1 cellular context compared by ENCODE assay signal in the genomic region with DNA sequence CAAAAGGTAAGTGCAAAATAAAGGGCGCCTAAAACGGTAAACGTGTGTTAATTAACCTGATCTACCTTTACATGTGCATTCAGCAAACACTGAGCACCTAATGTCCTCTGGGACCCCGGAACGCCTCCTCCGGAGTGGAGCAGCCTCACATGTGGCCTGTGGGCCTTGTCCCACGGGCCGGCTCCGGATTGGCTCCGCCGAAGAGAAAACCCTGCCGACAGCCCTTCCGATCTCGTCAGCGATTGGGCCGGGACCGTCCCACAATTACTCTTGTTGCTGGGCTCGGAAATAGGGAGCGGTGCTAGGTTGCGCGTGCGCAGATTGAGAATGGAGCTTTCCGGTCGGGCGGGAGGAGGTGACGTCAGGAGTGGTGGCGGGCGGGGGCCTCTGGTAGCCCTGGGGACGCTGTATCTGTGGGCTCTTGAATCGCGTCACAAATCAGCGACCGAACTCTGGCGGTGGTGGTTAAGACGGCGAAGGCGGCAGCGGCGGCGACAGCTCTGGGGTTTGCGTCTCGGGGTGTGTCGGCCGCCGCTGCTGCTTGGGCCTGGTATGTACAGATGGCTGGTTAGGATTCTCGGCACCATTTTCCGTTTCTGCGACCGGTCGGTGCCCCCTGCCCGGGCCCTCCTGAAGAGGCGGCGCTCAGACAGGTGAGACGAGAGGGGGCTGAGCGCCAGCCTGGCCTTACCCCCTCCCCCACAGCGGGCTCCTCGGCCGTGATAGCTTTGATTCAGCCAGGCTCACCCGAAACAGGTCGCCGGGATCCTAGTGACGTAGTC.
TF ChIP-seq lines count a peak whose summit lies in the region.

TSS of gene SENP2 (plus strand) at position 434 of the 782 bp plus-strand sequence. CDS start at position 553, 119 bp downstream.

TF ChIP-seq in K562, 482 proteins besides CTCF, POLR2A, EP300 and RAD21 (continued from another document and continues in another):
- TF ChIP-seq ZNF511 (CRISPR knock-in tag; IDR thresholded peaks at IDR 0.05): peak; percentile 65; the same call in 1 of the 2 replicates
- no peak for TF ChIP-seq ARNT (IDR thresholded peaks at IDR 0.05)
- TF ChIP-seq, protein P1, sequence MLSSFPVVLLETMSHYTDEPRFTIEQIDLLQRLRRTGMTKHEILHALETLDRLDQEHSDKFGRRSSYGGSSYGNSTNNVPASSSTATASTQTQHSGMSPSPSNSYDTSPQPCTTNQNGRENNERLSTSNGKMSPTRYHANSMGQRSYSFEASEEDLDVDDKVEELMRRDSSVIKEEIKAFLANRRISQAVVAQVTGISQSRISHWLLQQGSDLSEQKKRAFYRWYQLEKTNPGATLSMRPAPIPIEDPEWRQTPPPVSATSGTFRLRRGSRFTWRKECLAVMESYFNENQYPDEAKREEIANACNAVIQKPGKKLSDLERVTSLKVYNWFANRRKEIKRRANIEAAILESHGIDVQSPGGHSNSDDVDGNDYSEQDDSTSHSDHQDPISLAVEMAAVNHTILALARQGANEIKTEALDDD (IDR thresholded peaks at IDR 0.05): no peak
- no peak for TF ChIP-seq ZNF124 (CRISPR knock-in tag; IDR thresholded peaks at IDR 0.05)
- TF ChIP-seq ZC3H8 (IDR thresholded peaks at IDR 0.05): no peak
- TF ChIP-seq, protein P2, sequence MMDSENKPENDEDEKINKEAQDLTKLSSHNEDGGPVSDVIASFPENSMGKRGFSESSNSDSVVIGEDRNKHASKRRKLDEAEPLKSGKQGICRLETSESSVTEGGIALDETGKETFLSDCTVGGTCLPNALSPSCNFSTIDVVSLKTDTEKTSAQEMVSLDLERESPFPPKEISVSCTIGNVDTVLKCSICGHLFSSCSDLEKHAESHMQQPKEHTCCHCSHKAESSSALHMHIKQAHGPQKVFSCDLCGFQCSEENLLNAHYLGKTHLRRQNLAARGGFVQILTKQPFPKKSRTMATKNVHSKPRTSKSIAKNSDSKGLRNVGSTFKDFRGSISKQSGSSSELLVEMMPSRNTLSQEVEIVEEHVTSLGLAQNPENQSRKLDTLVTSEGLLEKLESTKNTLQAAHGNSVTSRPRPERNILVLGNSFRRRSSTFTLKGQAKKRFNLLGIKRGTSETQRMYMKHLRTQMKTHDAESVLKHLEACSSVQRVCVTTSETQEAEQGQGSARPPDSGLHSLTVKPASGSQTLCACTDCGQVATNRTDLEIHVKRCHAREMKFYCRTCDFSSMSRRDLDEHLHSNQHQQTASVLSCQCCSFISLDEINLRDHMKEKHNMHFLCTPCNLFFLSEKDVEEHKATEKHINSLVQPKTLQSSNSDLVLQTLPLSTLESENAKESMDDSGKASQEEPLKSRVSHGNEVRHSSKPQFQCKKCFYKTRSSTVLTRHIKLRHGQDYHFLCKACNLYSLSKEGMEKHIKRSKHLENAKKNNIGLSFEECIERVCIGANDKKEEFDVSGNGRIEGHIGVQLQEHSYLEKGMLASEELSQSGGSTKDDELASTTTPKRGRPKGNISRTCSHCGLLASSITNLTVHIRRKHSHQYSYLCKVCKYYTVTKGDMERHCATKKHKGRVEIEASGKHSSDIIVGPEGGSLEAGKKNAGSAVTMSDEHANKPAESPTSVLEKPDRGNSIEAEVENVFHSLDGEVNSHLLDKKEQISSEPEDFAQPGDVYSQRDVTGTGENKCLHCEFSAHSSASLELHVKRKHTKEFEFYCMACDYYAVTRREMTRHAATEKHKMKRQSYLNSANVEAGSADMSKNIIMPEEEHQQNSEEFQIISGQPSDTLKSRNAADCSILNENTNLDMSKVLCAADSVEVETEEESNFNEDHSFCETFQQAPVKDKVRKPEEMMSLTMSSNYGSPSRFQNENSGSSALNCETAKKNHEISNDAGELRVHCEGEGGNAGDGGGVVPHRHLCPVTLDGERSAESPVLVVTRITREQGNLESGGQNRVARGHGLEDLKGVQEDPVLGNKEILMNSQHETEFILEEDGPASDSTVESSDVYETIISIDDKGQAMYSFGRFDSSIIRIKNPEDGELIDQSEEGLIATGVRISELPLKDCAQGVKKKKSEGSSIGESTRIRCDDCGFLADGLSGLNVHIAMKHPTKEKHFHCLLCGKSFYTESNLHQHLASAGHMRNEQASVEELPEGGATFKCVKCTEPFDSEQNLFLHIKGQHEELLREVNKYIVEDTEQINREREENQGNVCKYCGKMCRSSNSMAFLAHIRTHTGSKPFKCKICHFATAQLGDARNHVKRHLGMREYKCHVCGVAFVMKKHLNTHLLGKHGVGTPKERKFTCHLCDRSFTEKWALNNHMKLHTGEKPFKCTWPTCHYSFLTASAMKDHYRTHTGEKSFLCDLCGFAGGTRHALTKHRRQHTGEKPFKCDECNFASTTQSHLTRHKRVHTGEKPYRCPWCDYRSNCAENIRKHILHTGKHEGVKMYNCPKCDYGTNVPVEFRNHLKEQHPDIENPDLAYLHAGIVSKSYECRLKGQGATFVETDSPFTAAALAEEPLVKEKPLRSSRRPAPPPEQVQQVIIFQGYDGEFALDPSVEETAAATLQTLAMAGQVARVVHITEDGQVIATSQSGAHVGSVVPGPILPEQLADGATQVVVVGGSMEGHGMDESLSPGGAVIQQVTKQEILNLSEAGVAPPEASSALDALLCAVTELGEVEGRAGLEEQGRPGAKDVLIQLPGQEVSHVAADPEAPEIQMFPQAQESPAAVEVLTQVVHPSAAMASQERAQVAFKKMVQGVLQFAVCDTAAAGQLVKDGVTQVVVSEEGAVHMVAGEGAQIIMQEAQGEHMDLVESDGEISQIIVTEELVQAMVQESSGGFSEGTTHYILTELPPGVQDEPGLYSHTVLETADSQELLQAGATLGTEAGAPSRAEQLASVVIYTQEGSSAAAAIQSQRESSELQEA (IDR thresholded peaks at IDR 0.05; ENCODE audit: low read depth): no peak
- no peak; the same call in 1 of the 2 replicates for TF ChIP-seq ZBTB1 (CRISPR knock-in tag; IDR thresholded peaks at IDR 0.05; ENCODE audit: borderline replicate concordance, low read depth)
- peak; percentile 74 for TF ChIP-seq POLR2B (IDR thresholded peaks at IDR 0.05; ENCODE audit: low read depth, partially characterized antibody)
- no peak for TF ChIP-seq ZNF592 (IDR thresholded peaks at IDR 0.05)
- no peak for TF ChIP-seq ZFP30 (CRISPR knock-in tag; IDR thresholded peaks at IDR 0.05; ENCODE audit: borderline replicate concordance)
- TF ChIP-seq, protein P3, sequence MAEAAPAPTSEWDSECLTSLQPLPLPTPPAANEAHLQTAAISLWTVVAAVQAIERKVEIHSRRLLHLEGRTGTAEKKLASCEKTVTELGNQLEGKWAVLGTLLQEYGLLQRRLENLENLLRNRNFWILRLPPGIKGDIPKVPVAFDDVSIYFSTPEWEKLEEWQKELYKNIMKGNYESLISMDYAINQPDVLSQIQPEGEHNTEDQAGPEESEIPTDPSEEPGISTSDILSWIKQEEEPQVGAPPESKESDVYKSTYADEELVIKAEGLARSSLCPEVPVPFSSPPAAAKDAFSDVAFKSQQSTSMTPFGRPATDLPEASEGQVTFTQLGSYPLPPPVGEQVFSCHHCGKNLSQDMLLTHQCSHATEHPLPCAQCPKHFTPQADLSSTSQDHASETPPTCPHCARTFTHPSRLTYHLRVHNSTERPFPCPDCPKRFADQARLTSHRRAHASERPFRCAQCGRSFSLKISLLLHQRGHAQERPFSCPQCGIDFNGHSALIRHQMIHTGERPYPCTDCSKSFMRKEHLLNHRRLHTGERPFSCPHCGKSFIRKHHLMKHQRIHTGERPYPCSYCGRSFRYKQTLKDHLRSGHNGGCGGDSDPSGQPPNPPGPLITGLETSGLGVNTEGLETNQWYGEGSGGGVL (CRISPR knock-in tag; IDR thresholded peaks at IDR 0.05): no peak
- no peak for TF ChIP-seq NR3C1 (CRISPR knock-in tag; IDR thresholded peaks at IDR 0.05)
- no peak for TF ChIP-seq ZNF282 (CRISPR knock-in tag; IDR thresholded peaks at IDR 0.05)
- TF ChIP-seq BMI1 (IDR thresholded peaks at IDR 0.05; ENCODE audit: low read length): no peak
- TF ChIP-seq CBX3 (IDR thresholded peaks at IDR 0.05; ENCODE audit: borderline replicate concordance in 1 of 2, low read length in 2 of 2): no peak
- TF ChIP-seq SRSF9 (IDR thresholded peaks at IDR 0.05; ENCODE audit: borderline replicate concordance, low read depth, low read length): no peak
- TF ChIP-seq RBM34 (IDR thresholded peaks at IDR 0.05; ENCODE audit: borderline replicate concordance, insufficient read depth, low read length): no peak
- TF ChIP-seq TEAD4 (IDR thresholded peaks at IDR 0.05; ENCODE audit: low read length): no peak
- TF ChIP-seq TEAD4 (CRISPR knock-in tag; IDR thresholded peaks at IDR 0.05; ENCODE audit: borderline replicate concordance): no peak
- peak; percentile 96 to 98 for TF ChIP-seq MNT (conservative IDR thresholded peaks at IDR 0.05)
- peak; percentile 72 for TF ChIP-seq HCFC1 (IDR thresholded peaks at IDR 0.05; ENCODE audit: low read depth, low read length)
- no peak for TF ChIP-seq FUS (optimal IDR thresholded peaks at IDR 0.05; ENCODE audit: low read depth, low read length)
- TF ChIP-seq THRA (IDR thresholded peaks at IDR 0.05): no peak
- TF ChIP-seq TEAD1 (CRISPR knock-in tag; IDR thresholded peaks at IDR 0.05): peak in 1 of 2 experiments; percentile 63; a peak in 2 of 4 replicates
- 0 out of 2 replicates have a peak, but pooled peaks have one; percentile 2 for TF ChIP-seq ZNF384 (IDR thresholded peaks at IDR 0.05; ENCODE audit: low read depth, low read length)
- no peak for TF ChIP-seq GTF2F1 (IDR thresholded peaks at IDR 0.05; ENCODE audit: low read depth, low read length)
- no peak for TF ChIP-seq ZNF212 (CRISPR knock-in tag; IDR thresholded peaks at IDR 0.05)
- TF ChIP-seq DPF2 (IDR thresholded peaks at IDR 0.05): no peak
- no peak for TF ChIP-seq PCBP2 (IDR thresholded peaks at IDR 0.05; ENCODE audit: low read depth, low read length, poor library complexity, severe bottlenecking)
- TF ChIP-seq ZNF717 (CRISPR knock-in tag; IDR thresholded peaks at IDR 0.05): no peak
- TF ChIP-seq PTTG1 (tag; IDR thresholded peaks at IDR 0.05; ENCODE audit: low read depth): no peak
- TF ChIP-seq ZNF644 (tag; IDR thresholded peaks at IDR 0.05; ENCODE audit: low read depth): no peak
